ENCODE assay signal across 8 cellular contexts in the genomic region with DNA sequence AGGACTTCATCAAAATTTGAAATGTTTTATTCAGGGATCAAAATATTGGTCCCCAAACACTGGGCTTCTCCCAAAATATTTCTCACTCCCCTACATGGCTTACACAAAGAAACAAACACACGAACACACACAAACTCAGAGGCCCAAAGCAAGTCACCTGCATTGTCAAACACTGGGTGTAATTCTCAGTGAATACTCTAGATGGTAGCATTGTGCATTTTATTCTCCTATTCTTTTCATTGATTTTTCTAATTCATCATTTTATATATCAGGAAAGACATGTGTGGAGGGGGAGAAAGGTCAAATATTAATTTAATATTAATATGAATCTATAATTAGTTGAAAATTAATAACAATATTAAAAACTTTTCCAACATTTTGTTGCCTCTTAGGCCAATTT.
DNase-seq lines count a peak whose midpoint lies in the region; ATAC-seq, FAIRE-seq and TF ChIP-seq lines count a peak whose summit lies in the region.

No MANE protein-coding gene starts in this region.

- H3K4me3 Mint-ChIP-seq in activated CD8-positive, alpha-beta memory T cell treated with anti-CD3 and anti-CD28 coated beads, Interleukin-2, amount 10 ng/mL, durations not matched to agents 7 days and 5 days: no peak overlapping the region

- peak; percentile 31 for TF ChIP-seq CTCF in bronchial epithelial cell (IDR thresholded peaks at IDR 0.05; ENCODE audit: insufficient read depth, low read length, severe bottlenecking)

- H3K4me3 ChIP-seq in bronchial epithelial cell (ENCODE audit: low read depth, low read length): no peak overlapping the region

- CTCF ChIA-PET in activated CD8-positive, alpha-beta memory T cell treated with anti-CD3 and anti-CD28 coated beads, Interleukin-2, amount 10 ng/mL, durations not matched to agents 7 days and 5 days (lab: Charles Lee): interaction anchor here (0.9 to 1.8 kb wide), 2 partner anchors 124 to 256 kb away, joined by 3 to 10 read pairs; partner anchors contain the start of gene TSPAN6

- no peak for ATAC-seq in activated CD8-positive, alpha-beta memory T cell treated with anti-CD3 and anti-CD28 coated beads, Interleukin-2, amount 10 ng/mL, durations not matched to agents 7 days and 5 days

- FAIRE-seq in bronchial epithelial cell (lab: Jason Lieb, UNC): no peak

- no peaks in the 10 kb centered on the region for H3K36me3 ChIP-seq in bronchial epithelial cell (ENCODE audit: control insufficient read depth, insufficient read depth, low read length)

- peaks cover 5% of the 10 kb centered on the region for H3K27me3 Mint-ChIP-seq in activated CD8-positive, alpha-beta memory T cell treated with anti-CD3 and anti-CD28 coated beads, Interleukin-2, amount 10 ng/mL, durations not matched to agents 7 days and 5 days

- no peaks in the 10 kb centered on the region for H3K9me3 Mint-ChIP-seq in activated CD8-positive, alpha-beta memory T cell treated with anti-CD3 and anti-CD28 coated beads, Interleukin-2, amount 10 ng/mL, durations not matched to agents 7 days and 5 days (ENCODE audit: low read depth)

- no peaks in the 10 kb centered on the region for H3K4me1 Mint-ChIP-seq in activated CD8-positive, alpha-beta memory T cell treated with anti-CD3 and anti-CD28 coated beads, Interleukin-2, amount 10 ng/mL, durations not matched to agents 7 days and 5 days

- DNase-seq in NCI-H2029 treated with DMSO at 0.1 percent for 48 hours (lab: John Stamatoyannopoulos, UW) (peak; percentile 3), NCI-H2029 (lab: John Stamatoyannopoulos, UW) (no peak), Kasumi-1 (lab: John Stamatoyannopoulos, UW) (peak; percentile 6 to 14), bronchial epithelial cell (ENCODE audit: low read depth) (peak; percentile 18), midbrain (lab: John Stamatoyannopoulos, UW) (peak; percentile 3), NCI-H774 (lab: John Stamatoyannopoulos, UW) (no peak), COLO668 (lab: John Stamatoyannopoulos, UW; ENCODE audit: unreplicated experiment) (no peak)
- no peak for DNase-seq in activated CD8-positive, alpha-beta memory T cell treated with anti-CD3 and anti-CD28 coated beads, Interleukin-2, amount 10 ng/mL, durations not matched to agents 7 days and 5 days

- H3K36me3 Mint-ChIP-seq in activated CD8-positive, alpha-beta memory T cell treated with anti-CD3 and anti-CD28 coated beads, Interleukin-2, amount 10 ng/mL, durations not matched to agents 7 days and 5 days: no peaks in the 10 kb centered on the region

- H3K27me3 ChIP-seq in bronchial epithelial cell (ENCODE audit: control insufficient read depth, insufficient read depth, low read length): no peaks in the 10 kb centered on the region

- no peak overlapping the region for H3K27ac Mint-ChIP-seq in activated CD8-positive, alpha-beta memory T cell treated with anti-CD3 and anti-CD28 coated beads, Interleukin-2, amount 10 ng/mL, durations not matched to agents 7 days and 5 days

Comparison
In these comparisons a context has a peak if more than half of its experiments do, and no peak if none do; other contexts are left out.
1. DNase-seq: peak in NCI-H2029 treated with DMSO at 0.1 percent for 48 hours (single experiment), Kasumi-1 (2 of 2), bronchial epithelial cell (single experiment) and midbrain (single experiment); none in NCI-H2029 (single experiment), NCI-H774 (single experiment), COLO668 (single experiment) and activated CD8-positive, alpha-beta memory T cell treated with anti-CD3 and anti-CD28 coated beads, Interleukin-2, amount 10 ng/mL, durations not matched to agents 7 days and 5 days (single experiment).